1 cellular context compared by ENCODE assay signal in the genomic region with DNA sequence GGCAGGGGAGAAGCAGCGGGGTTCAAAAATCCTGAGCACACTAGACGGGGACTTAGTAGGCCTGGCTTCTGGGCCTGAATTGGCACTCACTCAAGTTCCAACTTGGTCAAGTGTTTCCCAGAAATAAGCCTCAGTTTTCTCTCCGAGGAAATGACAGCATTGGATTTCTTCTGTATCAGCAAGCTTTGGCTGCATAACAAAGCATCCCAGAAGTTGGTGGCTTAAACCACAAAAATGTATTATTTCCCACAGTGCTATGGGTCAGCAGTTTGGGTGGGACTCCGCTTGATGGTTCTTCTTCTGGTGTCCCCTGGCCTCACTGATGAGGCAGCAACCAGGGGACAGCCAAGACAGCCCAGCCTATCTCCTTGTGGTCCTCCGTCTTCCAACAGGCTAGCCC.
TF ChIP-seq lines count a peak whose summit lies in the region.

No MANE protein-coding gene starts in this region.

TF ChIP-seq in K562, 482 proteins besides CTCF, POLR2A, EP300 and RAD21:
- no peak for TF ChIP-seq PRMT5 (CRISPR knock-in tag; IDR thresholded peaks at IDR 0.05)
- TF ChIP-seq, protein P1, sequence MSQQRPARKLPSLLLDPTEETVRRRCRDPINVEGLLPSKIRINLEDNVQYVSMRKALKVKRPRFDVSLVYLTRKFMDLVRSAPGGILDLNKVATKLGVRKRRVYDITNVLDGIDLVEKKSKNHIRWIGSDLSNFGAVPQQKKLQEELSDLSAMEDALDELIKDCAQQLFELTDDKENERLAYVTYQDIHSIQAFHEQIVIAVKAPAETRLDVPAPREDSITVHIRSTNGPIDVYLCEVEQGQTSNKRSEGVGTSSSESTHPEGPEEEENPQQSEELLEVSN (IDR thresholded peaks at IDR 0.05; ENCODE audit: borderline replicate concordance in 1 of 2, extremely low read depth in 1 of 2, insufficient read depth in 1 of 2, insufficient read length in 1 of 2, low read depth in 1 of 2, low read length in 1 of 2, poor library complexity in 1 of 2, severe bottlenecking in 1 of 2) = no peak
- TF ChIP-seq RBM25 (IDR thresholded peaks at IDR 0.05; ENCODE audit: low read depth, low read length, severe bottlenecking) = peak; percentile 28
